Comparison of ENCODE assay signal across 23 cellular contexts in the genomic region with DNA sequence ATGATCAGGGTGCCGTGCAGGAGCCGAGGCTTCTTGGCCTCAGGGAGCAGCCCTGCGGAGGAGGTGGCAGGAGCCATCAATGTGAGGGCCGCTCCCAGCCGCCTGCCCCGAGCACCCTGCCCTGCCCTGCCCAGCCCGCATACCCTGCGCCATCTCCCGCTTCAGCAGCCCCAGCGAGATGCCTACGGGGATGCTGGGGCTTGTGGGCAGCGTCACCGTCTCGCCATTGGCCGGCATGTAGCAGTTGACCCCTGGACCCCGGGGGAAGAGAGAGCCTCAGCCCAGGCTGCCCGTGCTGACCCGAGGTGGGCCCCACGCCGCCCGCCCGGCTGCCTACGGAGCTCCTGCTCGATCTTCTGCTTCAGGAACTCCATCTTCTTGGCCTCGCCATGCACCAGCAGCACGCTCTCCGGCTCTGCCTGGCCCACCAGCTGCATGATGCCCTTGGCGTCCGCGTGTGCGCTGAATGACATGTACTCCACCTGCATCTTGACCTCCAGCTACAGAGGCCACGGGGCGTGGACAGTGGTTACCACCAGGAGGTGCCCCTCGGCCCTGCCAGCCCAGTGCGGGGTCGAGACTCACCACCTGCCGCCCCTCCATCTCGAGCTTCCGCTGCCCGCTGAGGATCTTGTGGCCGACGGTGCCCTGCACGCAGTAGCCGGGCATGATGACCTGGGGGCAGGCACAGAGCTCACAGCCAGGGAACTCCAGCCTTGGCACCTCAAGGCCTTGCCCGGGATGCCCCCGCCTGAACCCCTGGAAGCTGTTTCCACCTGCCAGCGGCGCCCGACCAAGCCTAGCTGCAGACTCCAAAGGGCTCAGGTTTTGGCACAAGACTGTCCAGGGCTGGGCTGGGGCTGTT. TPM values are rescaled to one million over a fixed set of nuclear protein-coding genes. Genes with fewer than 3 reads are reported as not detected.
DNase-seq lines count a peak whose midpoint lies in the region; ATAC-seq and TF ChIP-seq lines count a peak whose summit lies in the region.
"Had no signal": no experiment of that assay in that cellular context is flagged by ENCODE, and none has a peak within 500 bp of the region (broad histone marks: within the 10 kb centered on the region; RNA-seq: fewer than 3 reads in every experiment).

No MANE protein-coding gene starts in this region.

- H3K4me1 Mint-ChIP-seq in MCF 10A (ENCODE audit: insufficient read depth, unreplicated experiment) (peaks cover 5% of the 10 kb centered on the region), GM23338 (peaks cover 18% of the 10 kb centered on the region), T-helper 17 cell (peaks cover 4% of the 10 kb centered on the region)
- H3K4me1 Mint-ChIP-seq in T-helper 2 cell treated with Interferon-gamma antibody and Interleukin-4, amounts not matched to agents 5 μg/mL and 100 μg/mL, for 36 hours (ENCODE audit: low read depth): peaks cover 2% of the 10 kb centered on the region

- H3K4me3 ChIP-seq in mammary epithelial cell (replicated peaks in 1 of 3; ENCODE audit: insufficient read depth in 1 of 3, low read depth in 2 of 3, low read length in 3 of 3) (no peak overlapping the region), GM23338 (no peak overlapping the region), neuronal stem cell (ENCODE audit: low read length in 2 of 2) (peak overlapping the region in 1 of 2 donors; percentile 45), right atrium auricular region (no peak overlapping the region)
- H3K4me3 ChIP-seq: HAP-1, Peyer's patch, SJCRH30 had no signal

- H3K4me2 ChIP-seq in mammary epithelial cell (ENCODE audit: insufficient read depth, low read depth, low read length): no peak overlapping the region
- H3K4me2 ChIP-seq in GM23338: no peak overlapping the region
- H3K4me2 ChIP-seq in neuronal stem cell (ENCODE audit: insufficient read depth, low read length, poor library complexity, severe bottlenecking): no peak overlapping the region
- H3K4me2 ChIP-seq: KMS-11 had no signal

- no peak overlapping the region for H4K8ac ChIP-seq in neuronal stem cell (ENCODE audit: low read depth, low read length)

- H3K4me3 Mint-ChIP-seq in MCF 10A (ENCODE audit: unreplicated experiment) (no peak overlapping the region), GM23338 (no peak overlapping the region), T-helper 17 cell (peak overlapping the region; percentile 25)
- H3K4me3 Mint-ChIP-seq in T-helper 2 cell treated with Interferon-gamma antibody and Interleukin-4, amounts not matched to agents 5 μg/mL and 100 μg/mL, for 36 hours: no peak overlapping the region

- peaks cover 12% of the 10 kb centered on the region for H3K36me3 ChIP-seq in mammary epithelial cell (ENCODE audit: insufficient read depth, low read length)
- peaks cover 8% of the 10 kb centered on the region; the same call in 1 of the 2 replicates for H3K36me3 ChIP-seq in GM23338 (ENCODE audit: insufficient read depth)
- peaks cover 48 to 79% of the 10 kb centered on the region in 2 donors for H3K36me3 ChIP-seq in neuronal stem cell (replicated peaks in 1 of 2; ENCODE audit: control insufficient read depth in 2 of 2, insufficient read depth in 2 of 2, low read length in 2 of 2)
- peaks cover 55% of the 10 kb centered on the region for H3K36me3 ChIP-seq in right atrium auricular region

- H3K9ac ChIP-seq in mammary epithelial cell (ENCODE audit: insufficient read depth, low read length): no peak overlapping the region
- no peak overlapping the region for H3K9ac ChIP-seq in neuronal stem cell (ENCODE audit: low read depth, low read length, poor library complexity)
- H3K9ac ChIP-seq: KMS-11 had no signal

- ATAC-seq in GM23338 (no peak), T-helper 17 cell (no peak)

- H3K27ac ChIP-seq in mammary epithelial cell (ENCODE audit: insufficient read depth, low read depth, low read length) (no peak overlapping the region), GM23338 (ENCODE audit: low read depth) (no peak overlapping the region), neuronal stem cell (replicated peaks; ENCODE audit: low read length) (no peak overlapping the region), right atrium auricular region (no peak overlapping the region)
- H3K27ac ChIP-seq: C4-2B, HL-60, KMS-11, Peyer's patch, SJCRH30 had no signal

- H3K14ac ChIP-seq in neuronal stem cell (ENCODE audit: low read length): no peak overlapping the region

- DNase-seq in mammary epithelial cell (no peak), MCF 10A (ENCODE audit: unreplicated experiment) (no peak), GM23338 (ENCODE audit: low spot score) (peak; percentile 2), T-helper 17 cell (no peak), neuronal stem cell (ENCODE audit: low spot score) (no peak), right atrium auricular region (ENCODE audit: low spot score) (no peak)
- DNase-seq in stimulated activated CD4-positive, alpha-beta T cell treated with anti-CD3 and anti-CD28 coated beads, Interleukin-4, amount 100 ng/mL, for 1 hour: no peak
- no peak for DNase-seq in T-helper 2 cell treated with Interferon-gamma antibody and Interleukin-4, amounts not matched to agents 5 μg/mL and 100 μg/mL, for 36 hours (ENCODE audit: low spot score)
- DNase-seq: DMS79; MV-4-11; NCI-H1105 treated with DMSO at 0.1 percent for 48 hours; NCI-H2081; NCI-H2171; NCI-H345; NCI-H524; NCI-H774; NK-92 treated with Interleukin-12 subunit alpha and Interleukin-12 subunit beta, amount 100 ng/mL, for 24 hours; Peyer's patch; SJCRH30 had no signal

- H3K27me3 Mint-ChIP-seq in MCF 10A (ENCODE audit: insufficient read depth, unreplicated experiment) (no peaks in the 10 kb centered on the region), GM23338 (ENCODE audit: insufficient read depth, low read depth, poor library complexity) (peaks cover 22% of the 10 kb centered on the region), T-helper 17 cell (no peaks in the 10 kb centered on the region)
- no peaks in the 10 kb centered on the region for H3K27me3 Mint-ChIP-seq in T-helper 2 cell treated with Interferon-gamma antibody and Interleukin-4, amounts not matched to agents 5 μg/mL and 100 μg/mL, for 36 hours (ENCODE audit: low read depth)

- no peak overlapping the region for H2AFZ ChIP-seq in mammary epithelial cell (ENCODE audit: low read depth, low read length)
- H2AFZ ChIP-seq in GM23338: no peak overlapping the region
- no peak overlapping the region for H2AFZ ChIP-seq in neuronal stem cell (ENCODE audit: low read length)

- H3F3A ChIP-seq in GM23338 (replicated peaks; ENCODE audit: low read depth): peaks cover 19% of the 10 kb centered on the region

- no peak overlapping the region for H4K91ac ChIP-seq in neuronal stem cell (ENCODE audit: low read depth, low read length, poor library complexity)

- H3K27ac Mint-ChIP-seq in MCF 10A (ENCODE audit: low read depth, unreplicated experiment) (no peak overlapping the region), GM23338 (no peak overlapping the region), T-helper 17 cell (no peak overlapping the region)
- H3K27ac Mint-ChIP-seq in T-helper 2 cell treated with Interferon-gamma antibody and Interleukin-4, amounts not matched to agents 5 μg/mL and 100 μg/mL, for 36 hours: no peak overlapping the region

- CTCF ChIA-PET in mammary epithelial cell (lab: Charles Lee; ENCODE audit: low non-redundant PET): no interaction called here
- CTCF ChIA-PET in MCF 10A (lab: Yijun Ruan, JAX): interaction anchor here (0.7 kb wide), 2 partner anchors 193 to 263 kb away, joined by 4 to 5 read pairs; no protein-coding TSS in a partner anchor

- intact Hi-C loops in mammary epithelial cell (cut with micrococcal nuclease): no loop called here
- intact Hi-C loops in MCF 10A (cut with micrococcal nuclease): no loop called here

- BruUV-seq in mammary epithelial cell (replicated peaks; lab: Mats Ljungman, UMichigan) (TSS peak; percentile 32), MCF 10A (replicated peaks; lab: Mats Ljungman, UMichigan) (no TSS peak)

- no peak overlapping the region for H2AK5ac ChIP-seq in neuronal stem cell (ENCODE audit: low read depth, low read length)

- H4K20me1 ChIP-seq in mammary epithelial cell (ENCODE audit: insufficient read depth, low read length) (peaks cover 3% of the 10 kb centered on the region), GM23338 (replicated peaks; ENCODE audit: insufficient read depth) (peaks cover 15% of the 10 kb centered on the region; the same call in 1 of the 2 replicates)

- H2BK5ac ChIP-seq in neuronal stem cell (ENCODE audit: low read length): no peak overlapping the region

- no peaks in the 10 kb centered on the region for H3K27me3 ChIP-seq in mammary epithelial cell (ENCODE audit: insufficient read depth, low read length)
- H3K27me3 ChIP-seq in GM23338 (ENCODE audit: insufficient read depth): no peaks in the 10 kb centered on the region
- peaks cover 0 to 2% (median 0%) of the 10 kb centered on the region in 3 experiments for H3K27me3 ChIP-seq in neuronal stem cell (ENCODE audit: control insufficient read depth in 3 of 3, insufficient read depth in 3 of 3, low read depth in 1 of 3, low read length in 3 of 3)
- H3K27me3 ChIP-seq in right atrium auricular region: no peaks in the 10 kb centered on the region
- H3K27me3 ChIP-seq: Peyer's patch, SJCRH30 had no signal

- H3K36me3 Mint-ChIP-seq in MCF 10A (ENCODE audit: insufficient read depth, unreplicated experiment): peaks cover 70% of the 10 kb centered on the region
- peaks cover 42% of the 10 kb centered on the region for H3K36me3 Mint-ChIP-seq in GM23338 (ENCODE audit: low read depth)
- no peaks in the 10 kb centered on the region for H3K36me3 Mint-ChIP-seq in T-helper 17 cell (ENCODE audit: low read depth)
- H3K36me3 Mint-ChIP-seq in T-helper 2 cell treated with Interferon-gamma antibody and Interleukin-4, amounts not matched to agents 5 μg/mL and 100 μg/mL, for 36 hours (ENCODE audit: low read depth): peaks cover 16% of the 10 kb centered on the region

- H3K23ac ChIP-seq in neuronal stem cell (ENCODE audit: low read depth, low read length, poor library complexity): peak overlapping the region; percentile 85

- no peaks in the 10 kb centered on the region for H3K9me2 ChIP-seq in GM23338 (ENCODE audit: insufficient read depth)

- no peaks in the 10 kb centered on the region for H3K9me3 Mint-ChIP-seq in MCF 10A (ENCODE audit: unreplicated experiment)
- no peaks in the 10 kb centered on the region; the same call in 2 of the 3 replicates for H3K9me3 Mint-ChIP-seq in GM23338
- no peaks in the 10 kb centered on the region for H3K9me3 Mint-ChIP-seq in T-helper 2 cell treated with Interferon-gamma antibody and Interleukin-4, amounts not matched to agents 5 μg/mL and 100 μg/mL, for 36 hours

- H2BK120ac ChIP-seq in neuronal stem cell (ENCODE audit: low read depth, low read length): no peak overlapping the region

- H3K18ac ChIP-seq in neuronal stem cell (ENCODE audit: low read length): no peak overlapping the region

- TF ChIP-seq CTCF in mammary epithelial cell (conservative IDR thresholded peaks at IDR 0.05 in 1 of 2, IDR thresholded peaks at IDR 0.05 in 1 of 2; ENCODE audit: extremely low read depth in 1 of 2, insufficient read depth in 1 of 2, low read depth in 1 of 2, low read length in 2 of 2): no peak
- TF ChIP-seq CTCF in MCF 10A (IDR thresholded peaks at IDR 0.05; ENCODE audit: unreplicated experiment): no peak
- TF ChIP-seq CTCF in GM23338 (conservative IDR thresholded peaks at IDR 0.05; ENCODE audit: low read depth in 2 of 2): no peak
- TF ChIP-seq CTCF in right atrium auricular region (IDR thresholded peaks at IDR 0.05): no peak

- H2BK12ac ChIP-seq in neuronal stem cell (ENCODE audit: low read length): peak overlapping the region; percentile 30

- no peak overlapping the region for H3K4ac ChIP-seq in neuronal stem cell (ENCODE audit: low read length)

- H3K9me3 ChIP-seq in mammary epithelial cell (replicated peaks; ENCODE audit: insufficient read depth, low read length) (no peaks in the 10 kb centered on the region), T-helper 17 cell (ENCODE audit: control insufficient read depth, low read length, poor library complexity, severe bottlenecking) (no peaks in the 10 kb centered on the region), neuronal stem cell (replicated peaks in 1 of 2; ENCODE audit: control insufficient read depth in 2 of 2, insufficient read depth in 1 of 2, low read depth in 1 of 2, low read length in 2 of 2) (no peaks in the 10 kb centered on the region), right atrium auricular region (no peaks in the 10 kb centered on the region)
- H3K9me3 ChIP-seq: HAP-1, Peyer's patch, SJCRH30 had no signal

- WGBS in mammary epithelial cell (ENCODE audit: low coverage, missing lambda C conversion rate): 96% methylated on average over 36 of the region's 49 CpGs
- no CpG with 5 or more reads among the region's 49 CpGs for WGBS in neuronal stem cell (ENCODE audit: extremely low coverage in 2 of 2, insufficient read length in 2 of 2, insufficient replicate concordance in 1 of 2), 2 donors

- dilution Hi-C loops in mammary epithelial cell (cut with HindIII; ENCODE audit: low sequenced_read_pairs): no loop called here

- H3K79me1 ChIP-seq in neuronal stem cell (ENCODE audit: low read depth, low read length): peaks cover 22% of the 10 kb centered on the region

- H2BK15ac ChIP-seq in neuronal stem cell (ENCODE audit: low read length): no peak overlapping the region

- H3K79me2 ChIP-seq in mammary epithelial cell (ENCODE audit: insufficient read depth, low read length) (peaks cover 56% of the 10 kb centered on the region), GM23338 (replicated peaks; ENCODE audit: insufficient read depth) (peaks cover 18% of the 10 kb centered on the region)

- POLR2A ChIA-PET in MCF 10A (lab: Yijun Ruan, JAX): interaction anchor here (0.7 kb wide), 1 partner anchor 530 kb away, joined by 3 read pairs; no protein-coding TSS in a partner anchor

- in situ Hi-C loops in mammary epithelial cell (cut with MboI; ENCODE audit: low sequenced_read_pairs in 2 of 2): no loop called here

- H3K4me1 ChIP-seq in mammary epithelial cell (ENCODE audit: insufficient read depth, low read length): peaks cover 21% of the 10 kb centered on the region
- H3K4me1 ChIP-seq in GM23338 (ENCODE audit: insufficient read depth): peaks cover 4% of the 10 kb centered on the region; the same call in 1 of the 2 replicates
- H3K4me1 ChIP-seq in neuronal stem cell (ENCODE audit: control insufficient read depth in 2 of 2, insufficient read depth in 1 of 2, low read depth in 1 of 2, low read length in 2 of 2): peaks cover 8 to 15% of the 10 kb centered on the region in 2 donors
- peaks cover 0 to 19% of the 10 kb centered on the region in 2 donors for H3K4me1 ChIP-seq in right atrium auricular region

RNA-seq across cellular contexts. Expression of a gene that starts 4.3 kb away (rescaled TPM):
- total RNA-seq in mammary epithelial cell: 10 to 100 TPM; 21.5 to 23.6 TPM
- polyA plus RNA-seq in mammary epithelial cell: 25.3 TPM
- 32.6 TPM for polyA minus RNA-seq in mammary epithelial cell
- total RNA-seq in MCF 10A (2022): 15.9 and 27.4 TPM in 2 replicates
- 49.9 and 55.8 TPM in 2 replicates for total RNA-seq in GM23338 (2014; rRNA removed; shearing (Covaris generic))
- 41.5 and 43.9 TPM in 2 replicates for polyA plus RNA-seq in GM23338 (2016; fragmentation: Nextera tagmentation; extraction: Ambion mirVana)
- 10 to 100 TPM; 10.6 to 14.9 TPM for total RNA-seq in T-helper 17 cell
- polyA plus RNA-seq in neuronal stem cell (2013, experiment 1 of 2): 15.2 TPM
- polyA plus RNA-seq in neuronal stem cell (2013, experiment 2 of 2): 15.0 TPM
- total RNA-seq in right atrium auricular region: 10 to 100 TPM; 14.5 to 24.8 TPM

RNA-seq across cellular contexts. Expression of a gene that starts 5.0 kb away (rescaled TPM):
- 10 to 100 TPM; 16.7 to 32.3 TPM for total RNA-seq in mammary epithelial cell
- 15.5 TPM for polyA plus RNA-seq in mammary epithelial cell
- 11.7 TPM for polyA minus RNA-seq in mammary epithelial cell
- total RNA-seq in MCF 10A (2022): 31.5 and 33.5 TPM in 2 replicates
- total RNA-seq in GM23338 (2014; rRNA removed; shearing (Covaris generic)): 27.7 and 31.9 TPM in 2 replicates
- polyA plus RNA-seq in GM23338 (2016; fragmentation: Nextera tagmentation; extraction: Ambion mirVana): 6.4 and 8.1 TPM in 2 replicates
- 10 to 100 TPM; 63.5 to 66.2 TPM for total RNA-seq in T-helper 17 cell
- polyA plus RNA-seq in neuronal stem cell (2013, experiment 1 of 2): 19.8 TPM
- 18.5 TPM for polyA plus RNA-seq in neuronal stem cell (2013, experiment 2 of 2)
- total RNA-seq in right atrium auricular region: 10 to 100 TPM; 19.5 to 20.4 TPM

RNA-seq across cellular contexts. Expression of a gene that starts 11.8 kb away (rescaled TPM):
- total RNA-seq in mammary epithelial cell (100 to 1,000 TPM in 1 of 2 donors, 10 to 100 TPM in 1; 46.3 to 107 TPM), MCF 10A (2022) (122 and 129 TPM in 2 replicates), T-helper 17 cell (100 to 1,000 TPM; 130 to 132 TPM), right atrium auricular region (10 to 100 TPM; 59.6 to 65.2 TPM)
- polyA plus RNA-seq in mammary epithelial cell (109 TPM), GM23338 (2016; fragmentation: Nextera tagmentation; extraction: Ambion mirVana) (102 and 110 TPM in 2 replicates)
- polyA minus RNA-seq in mammary epithelial cell: 162 TPM
- total RNA-seq in GM23338 (2014; rRNA removed; shearing (Covaris generic)): 140 and 161 TPM in 2 replicates
- polyA plus RNA-seq in neuronal stem cell (2013, experiment 1 of 2): 73.8 TPM
- polyA plus RNA-seq in neuronal stem cell (2013, experiment 2 of 2): 72.0 TPM

RNA-seq across cellular contexts. Expression of a gene that starts 11.9 kb away (rescaled TPM):
- total RNA-seq in mammary epithelial cell: 10 to 100 TPM; 12.0 to 25.0 TPM
- 16.4 TPM for polyA plus RNA-seq in mammary epithelial cell
- 3.6 TPM for polyA minus RNA-seq in mammary epithelial cell
- 19.3 and 21.0 TPM in 2 replicates for total RNA-seq in MCF 10A (2022)
- 12.9 and 13.5 TPM in 2 replicates for total RNA-seq in GM23338 (2014; rRNA removed; shearing (Covaris generic))
- 8.1 and 8.2 TPM in 2 replicates for polyA plus RNA-seq in GM23338 (2016; fragmentation: Nextera tagmentation; extraction: Ambion mirVana)
- 10 to 100 TPM; 14.3 to 15.7 TPM for total RNA-seq in T-helper 17 cell
- 9.4 TPM for polyA plus RNA-seq in neuronal stem cell (2013, experiment 1 of 2)
- polyA plus RNA-seq in neuronal stem cell (2013, experiment 2 of 2): 9.2 TPM
- total RNA-seq in right atrium auricular region: 10 to 100 TPM; 35.6 to 64.1 TPM

RNA-seq across cellular contexts. Expression of a gene that starts 18.4 kb away (rescaled TPM):
- total RNA-seq in mammary epithelial cell (under 1 TPM in 1 of 2 donors, not detected in 1; under 0.01 TPM), MCF 10A (2022) (0.17 TPM in 1 of 2 replicates, not detected in the other), T-helper 17 cell (under 1 TPM; 0.72 to 0.96 TPM), right atrium auricular region (under 1 TPM; 0.30 to 0.35 TPM)
- polyA plus RNA-seq in mammary epithelial cell (0.09 TPM), GM23338 (2016; fragmentation: Nextera tagmentation; extraction: Ambion mirVana) (0.12 TPM in 1 of 2 replicates, not detected in the other)
- polyA minus RNA-seq in mammary epithelial cell: not detected
- total RNA-seq in GM23338 (2014; rRNA removed; shearing (Covaris generic)): 0.14 TPM in 1 of 2 replicates, not detected in the other
- polyA plus RNA-seq in neuronal stem cell (2013, experiment 1 of 2): 0.14 TPM
- polyA plus RNA-seq in neuronal stem cell (2013, experiment 2 of 2): 0.12 TPM
